ENCODE assay signal across 11 cellular contexts in genomic region chr17:35537569-35538209, GRCh38. TPM values are rescaled to one million over a fixed set of nuclear protein-coding genes. Genes with fewer than 3 reads are reported as not detected.
DNase-seq lines count a peak whose midpoint lies in the region; ATAC-seq and TF ChIP-seq lines count a peak whose summit lies in the region.
"Had no signal": no experiment of that assay in that cellular context is flagged by ENCODE, and none has a peak within 500 bp of the region (broad histone marks: within the 10 kb centered on the region; RNA-seq: fewer than 3 reads in every experiment).

SLFN12L (minus strand) TSS chr17:35537678; CDS start chr17:35522364, 15,314 bp downstream.

- H3K27ac Mint-ChIP-seq in T-helper 2 cell treated with Interferon-gamma antibody and Interleukin-4, amounts not matched to agents 5 μg/mL and 100 μg/mL, for 36 hours = peak within 1 kb of the TSS; percentile 100

- TF ChIP-seq CTCF in fibroblast of the aortic adventitia (IDR thresholded peaks at IDR 0.05; ENCODE audit: insufficient read depth, low read length) = no peak
- TF ChIP-seq CTCF in stomach (IDR thresholded peaks at IDR 0.05) = no peak

- peaks cover 41% of the 10 kb centered on the region for H3K4me1 Mint-ChIP-seq in T-helper 2 cell treated with Interferon-gamma antibody and Interleukin-4, amounts not matched to agents 5 μg/mL and 100 μg/mL, for 36 hours (ENCODE audit: low read depth)

- intact Hi-C loops in stomach (cut with DNase I; ENCODE audit: low total_unique reads) = loop anchor here (5.0 kb wide), 1 partner anchor 225 kb away; no protein-coding TSS in a partner anchor

- H3K36me3 ChIP-seq in stomach = no peaks in the 10 kb centered on the region
- H3K36me3 ChIP-seq: pancreas had no signal

- H3K4me3 Mint-ChIP-seq in T-helper 2 cell treated with Interferon-gamma antibody and Interleukin-4, amounts not matched to agents 5 μg/mL and 100 μg/mL, for 36 hours = peak within 1 kb of the TSS; percentile 88

- no peak for ATAC-seq in GM21423 (IDR thresholded peaks at IDR 0.05; ENCODE audit: unreplicated experiment)

- WGBS in stomach, 5 donors = 22 to 39% (median 31%) methylated on average over 2 of the region's 2 CpGs

- peak; percentile 17 for DNase-seq in NK-92 treated with Interleukin-12 subunit alpha and Interleukin-12 subunit beta, amount 100 ng/mL, for 24 hours (lab: John Stamatoyannopoulos, UW)
- DNase-seq in NK-92 (lab: John Stamatoyannopoulos, UW; ENCODE audit: unreplicated experiment) (no peak), fibroblast of the aortic adventitia (ENCODE audit: low read depth) (peak; percentile 28), stomach (no peak), islet precursor cell (no peak), COLO668 (lab: John Stamatoyannopoulos, UW; ENCODE audit: unreplicated experiment) (no peak)
- DNase-seq in T-helper 2 cell treated with Interferon-gamma antibody and Interleukin-4, amounts not matched to agents 5 μg/mL and 100 μg/mL, for 36 hours (ENCODE audit: low spot score) = peak; percentile 64
- DNase-seq: NCI-H510A, pancreas had no signal

- peaks cover 32% of the 10 kb centered on the region for H3K36me3 Mint-ChIP-seq in T-helper 2 cell treated with Interferon-gamma antibody and Interleukin-4, amounts not matched to agents 5 μg/mL and 100 μg/mL, for 36 hours (ENCODE audit: low read depth)

- no peaks in the 10 kb centered on the region for H3K9me3 ChIP-seq in stomach
- H3K9me3 ChIP-seq: pancreas had no signal

- no peak within 1 kb of the TSS for H3K4me3 ChIP-seq in fibroblast of the aortic adventitia (ENCODE audit: low read depth, low read length)
- peak within 1 kb of the TSS in 2 of 4 donors; percentile 18 to 19 for H3K4me3 ChIP-seq in stomach
- H3K4me3 ChIP-seq: pancreas had no signal

- TF ChIP-seq POLR2A in stomach (IDR thresholded peaks at IDR 0.05) = no peak

- H3K9me3 Mint-ChIP-seq in T-helper 2 cell treated with Interferon-gamma antibody and Interleukin-4, amounts not matched to agents 5 μg/mL and 100 μg/mL, for 36 hours = no peaks in the 10 kb centered on the region

- no peak for TF ChIP-seq EP300 in stomach (IDR thresholded peaks at IDR 0.05)

- H3K4me1 ChIP-seq in stomach = peaks cover 16 to 43% (median 30%) of the 10 kb centered on the region in 4 donors
- H3K4me1 ChIP-seq: pancreas had no signal

- H3K27ac ChIP-seq in stomach = peak within 1 kb of the TSS in 4 of 5 donors; percentile 27 to 84 (median 70)
- H3K27ac ChIP-seq: 22Rv1, pancreas had no signal

- H3K27me3 Mint-ChIP-seq in T-helper 2 cell treated with Interferon-gamma antibody and Interleukin-4, amounts not matched to agents 5 μg/mL and 100 μg/mL, for 36 hours (ENCODE audit: low read depth) = no peaks in the 10 kb centered on the region

- no peaks in the 10 kb centered on the region for H3K27me3 ChIP-seq in stomach
- H3K27me3 ChIP-seq: pancreas had no signal

RNA-seq across cellular contexts. Expression of gene SLFN12L, which starts in this region (rescaled TPM):
- 0.18 TPM in 1 of 2 replicates, not detected in the other for total RNA-seq in fibroblast of the aortic adventitia (ENCODE audit: low replicate concordance)
- total RNA-seq in stomach = 1 to 10 TPM in 4 of 5 donors, under 1 TPM in 1; 0.58 to 7.0 (median 1.8) TPM
- polyA plus RNA-seq in stomach = under 1 TPM in 2 of 3 donors, not detected in 1; 0.15 to 0.37 TPM

Comparison
In these comparisons a context has a peak if more than half of its experiments do, and no peak if none do; other contexts are left out.
1. DNase-seq: peak in NK-92 treated with Interleukin-12 subunit alpha and Interleukin-12 subunit beta, amount 100 ng/mL, for 24 hours (single experiment) and T-helper 2 cell treated with Interferon-gamma antibody and Interleukin-4, amounts not matched to agents 5 μg/mL and 100 μg/mL, for 36 hours (single experiment); none in NK-92 (single experiment), stomach (single experiment), islet precursor cell (single experiment) and COLO668 (single experiment).
2. Peak in DNase-seq in fibroblast of the aortic adventitia; RNA of the gene not detected or under 1 TPM.